ENCODE assay signal across 8 cellular contexts in genomic region chr5:175658299-175659145, GRCh38. TPM values are rescaled to one million over a fixed set of nuclear protein-coding genes. Genes with fewer than 3 reads are reported as not detected.
DNase-seq lines count a peak whose midpoint lies in the region; ATAC-seq and TF ChIP-seq lines count a peak whose summit lies in the region.

No MANE protein-coding gene starts in this region.

- H3K9me3 ChIP-seq in WERI-Rb-1 (ENCODE audit: severe bottlenecking): no peaks in the 10 kb centered on the region
- H3K9me3 ChIP-seq in neutrophil: no peaks in the 10 kb centered on the region

- H3K36me3 Mint-ChIP-seq in endothelial cell (ENCODE audit: low read depth, unreplicated experiment): no peaks in the 10 kb centered on the region

- H3K27me3 ChIP-seq in WERI-Rb-1 (ENCODE audit: insufficient read depth, low read depth, severe bottlenecking) (no peaks in the 10 kb centered on the region), neutrophil (no peaks in the 10 kb centered on the region)

- peak; percentile 64 for DNase-seq in CD1c-positive myeloid dendritic cell (ENCODE audit: extremely low spot score)
- DNase-seq in WERI-Rb-1: peak; percentile 42
- DNase-seq in endothelial cell (ENCODE audit: low spot score): peak; percentile 29
- no peak for DNase-seq in HuH-7.5 (ENCODE audit: low spot score)
- no peak for DNase-seq in kidney tubule cell (ENCODE audit: low spot score)

- no peak for ATAC-seq in GM21717 (IDR thresholded peaks at IDR 0.05; ENCODE audit: unreplicated experiment)
- no peak for ATAC-seq in HG02642 (IDR thresholded peaks at IDR 0.05; ENCODE audit: poor library complexity, unreplicated experiment)

- no peaks in the 10 kb centered on the region for H3K9me3 Mint-ChIP-seq in endothelial cell (ENCODE audit: unreplicated experiment)

- peak overlapping the region; percentile 60 for H3K4me3 ChIP-seq in WERI-Rb-1 (ENCODE audit: low read depth, low read length)
- H3K4me3 ChIP-seq in neutrophil (ENCODE audit: low read depth in 1 of 2, low read length in 1 of 2): peak overlapping the region; percentile 91 to 96

- H3K4me1 Mint-ChIP-seq in endothelial cell (ENCODE audit: unreplicated experiment): peaks cover 5% of the 10 kb centered on the region

- H3K27ac Mint-ChIP-seq in endothelial cell (ENCODE audit: unreplicated experiment): no peak overlapping the region

- peak; percentile 38; the same call in 1 of the 2 replicates for TF ChIP-seq CTCF in WERI-Rb-1 (IDR thresholded peaks at IDR 0.05; ENCODE audit: low read depth, low read length)
- TF ChIP-seq CTCF in endothelial cell (IDR thresholded peaks at IDR 0.05; ENCODE audit: unreplicated experiment): no peak
- TF ChIP-seq CTCF in neutrophil (IDR thresholded peaks at IDR 0.05): no peak

- H3K27ac ChIP-seq in WERI-Rb-1: no peak overlapping the region
- H3K27ac ChIP-seq in neutrophil: peak overlapping the region; percentile 85

- H3K36me3 ChIP-seq in WERI-Rb-1: no peaks in the 10 kb centered on the region
- H3K36me3 ChIP-seq in neutrophil: peaks cover 24% of the 10 kb centered on the region

- H3K27me3 Mint-ChIP-seq in endothelial cell (ENCODE audit: unreplicated experiment): peaks cover 8% of the 10 kb centered on the region

- peaks cover 66 to 86% of the 10 kb centered on the region in 2 experiments for H3K4me1 ChIP-seq in neutrophil (ENCODE audit: control insufficient read depth in 1 of 2, insufficient read depth in 1 of 2, low read depth in 1 of 2, low read length in 1 of 2)

- H3K4me3 Mint-ChIP-seq in endothelial cell (ENCODE audit: unreplicated experiment): peak overlapping the region; percentile 92

RNA-seq across cellular contexts. Expression of gene HRH2, which starts 0.7 kb away (rescaled TPM):
- 0.41 TPM for total RNA-seq in endothelial cell (ENCODE audit: unreplicated experiment)

Comparison
In these comparisons a context has a peak if more than half of its experiments do, and no peak if none do; other contexts are left out.
1. DNase-seq: peak in CD1c-positive myeloid dendritic cell (single experiment), WERI-Rb-1 (single experiment) and endothelial cell (single experiment); none in HuH-7.5 (single experiment) and kidney tubule cell (single experiment).